ENCODE assay signal across 9 cellular contexts in genomic region chr17:42111901-42112551, GRCh38. TPM values are rescaled to one million over a fixed set of nuclear protein-coding genes. Genes with fewer than 3 reads are reported as not detected.
DNase-seq lines count a peak whose midpoint lies in the region; ATAC-seq, FAIRE-seq and TF ChIP-seq lines count a peak whose summit lies in the region.
"Had no signal": no experiment of that assay in that cellular context is flagged by ENCODE, and none has a peak within 500 bp of the region (broad histone marks: within the 10 kb centered on the region; RNA-seq: fewer than 3 reads in every experiment).

No MANE protein-coding gene starts in this region.

- peak overlapping the region; percentile 20 to 85 (median 84) for H3K27ac Mint-ChIP-seq in nephron

- H3K4me2 ChIP-seq in endothelial cell of umbilical vein (ENCODE audit: insufficient read depth, low read length): peak overlapping the region; percentile 53

- POLR2A ChIA-PET in BJ (lab: Charles Lee): interaction anchor here (0.7 kb wide), 1 partner anchor 14 kb away, joined by 4 read pairs; no protein-coding TSS in a partner anchor
- POLR2A ChIA-PET in endothelial cell of umbilical vein (lab: Charles Lee): interaction anchor here (0.6 to 1.7 kb wide), 3 partner anchors 8 to 41 kb away, joined by 4 to 9 read pairs (median 5); no protein-coding TSS in a partner anchor

- H3K9ac ChIP-seq in endothelial cell of umbilical vein (replicated peaks; ENCODE audit: extremely low read depth, insufficient read depth, low read length): peak overlapping the region; percentile 23

- peaks cover 12% of the 10 kb centered on the region for H3K27me3 Mint-ChIP-seq in nephron (ENCODE audit: low read depth)

- peaks cover 6% of the 10 kb centered on the region for H3K36me3 Mint-ChIP-seq in nephron (ENCODE audit: low read depth)

- no peaks in the 10 kb centered on the region for H3K79me2 ChIP-seq in endothelial cell of umbilical vein (ENCODE audit: control insufficient read depth, insufficient read depth, low read length)

- no peaks in the 10 kb centered on the region for H4K20me1 ChIP-seq in endothelial cell of umbilical vein (replicated peaks; ENCODE audit: control insufficient read depth, extremely low read depth, insufficient read depth, low read length)

- peak overlapping the region; percentile 23 to 85 (median 80) for H3K4me3 Mint-ChIP-seq in nephron

- peaks cover 9% of the 10 kb centered on the region for H3K4me1 ChIP-seq in endothelial cell of umbilical vein (ENCODE audit: control insufficient read depth, extremely low read depth, insufficient read depth, low read length)

- BruUV-seq in endothelial cell of umbilical vein (replicated peaks; lab: Mats Ljungman, UMichigan): TSS peak; percentile 6

- ATAC-seq in GM19438 (IDR thresholded peaks at IDR 0.05; ENCODE audit: low read depth, unreplicated experiment): peak; percentile 14

- TF ChIP-seq CTCF in BJ (IDR thresholded peaks at IDR 0.05; ENCODE audit: insufficient read depth, low read depth, low read length): no peak
- no peak for TF ChIP-seq CTCF in endothelial cell of umbilical vein (IDR thresholded peaks at IDR 0.05; ENCODE audit: extremely low read depth in 1 of 2, insufficient read depth in 1 of 2, low read depth in 1 of 2, low read length in 2 of 2)
- no peak for TF ChIP-seq CTCF in nephron (IDR thresholded peaks at IDR 0.05; ENCODE audit: unreplicated experiment in 3 of 3)

- peak overlapping the region; percentile 5 for H3K27ac ChIP-seq in endothelial cell of umbilical vein (ENCODE audit: insufficient read depth, low read depth, low read length)

- no peaks in the 10 kb centered on the region for H3K9me3 ChIP-seq in endothelial cell of umbilical vein (replicated peaks; ENCODE audit: control insufficient read depth, insufficient read depth, low read length)

- FAIRE-seq in endothelial cell of umbilical vein (lab: Jason Lieb, UNC) (no peak), HTR-8/SVneo (lab: Jason Lieb, UNC) (no peak)

- H2AFZ ChIP-seq in endothelial cell of umbilical vein (ENCODE audit: low read depth, low read length): peak overlapping the region; percentile 66

- peaks cover 11% of the 10 kb centered on the region for H3K36me3 ChIP-seq in BJ (ENCODE audit: control insufficient read depth, insufficient read depth, low read length)
- H3K36me3 ChIP-seq in endothelial cell of umbilical vein (ENCODE audit: control insufficient read depth in 2 of 2, extremely low read depth in 1 of 2, insufficient read depth in 2 of 2, low read length in 2 of 2): no peaks in the 10 kb centered on the region

- H3K4me3 ChIP-seq in BJ (ENCODE audit: low read depth, low read length) (peak overlapping the region; percentile 47), endothelial cell of umbilical vein (replicated peaks in 1 of 3; ENCODE audit: insufficient read depth in 1 of 3, low read depth in 1 of 3, low read length in 3 of 3) (peak overlapping the region in 2 of 3 experiments; percentile 29 to 31)

- no peaks in the 10 kb centered on the region for H3K27me3 ChIP-seq in BJ (ENCODE audit: control insufficient read depth, insufficient read depth, low read length)
- no peaks in the 10 kb centered on the region for H3K27me3 ChIP-seq in endothelial cell of umbilical vein (ENCODE audit: control insufficient read depth in 2 of 2, insufficient read depth in 2 of 2, low read length in 2 of 2)

- DNase-seq in BJ (ENCODE audit: low read depth) (no peak), SW 1271 (lab: John Stamatoyannopoulos, UW) (peak; percentile 35 to 37), endothelial cell of umbilical vein (ENCODE audit: low read depth, low spot score) (peak; percentile 51), HTR-8/SVneo (ENCODE audit: insufficient read length, low spot score) (no peak), NCI-H146 treated with DMSO at 0.1 percent for 48 hours (lab: John Stamatoyannopoulos, UW; ENCODE audit: unreplicated experiment) (no peak), RKO (ENCODE audit: low spot score) (no peak)

- no peaks in the 10 kb centered on the region for H3K9me3 Mint-ChIP-seq in nephron

- CTCF ChIA-PET in BJ (lab: Yijun Ruan, JAX) (interaction anchor here (0.6 to 11.1 kb wide), 8 partner anchors 8 to 150 kb away, joined by 3 to 163 read pairs (median 10); partner anchors contain the start of genes CNP, KCNH4 and ZNF385C), endothelial cell of umbilical vein (lab: Charles Lee) (interaction anchor here (0.8 to 2.2 kb wide), 8 partner anchors 11 to 149 kb away, joined by 3 to 10 read pairs (median 4); partner anchors contain the start of gene NKIRAS2)

- H3K9me1 ChIP-seq in endothelial cell of umbilical vein (replicated peaks; ENCODE audit: control insufficient read depth, extremely low read depth, insufficient read depth, low read length): no peaks in the 10 kb centered on the region

- peaks cover 18% of the 10 kb centered on the region for H3K4me1 Mint-ChIP-seq in nephron

- dilution Hi-C loops in endothelial cell of umbilical vein (cut with MboI; ENCODE audit: extremely low pct_ligation_motif_present, low sequenced_read_pairs): loop anchor here (25.0 kb wide), 1 partner anchor 150 kb away; the partner anchor contains the start of gene CNP

- intact Hi-C loops in endothelial cell of umbilical vein (cut with micrococcal nuclease): loop anchor here (1.0 kb wide), 1 partner anchor 88 kb away; no protein-coding TSS in a partner anchor

- no peak for TF ChIP-seq POLR2A in endothelial cell of umbilical vein (IDR thresholded peaks at IDR 0.05; ENCODE audit: low read depth, low read length)

TF ChIP-seq in endothelial cell of umbilical vein, 7 proteins besides CTCF, POLR2A, EP300 and RAD21 (continues in another document):
- TF ChIP-seq JUN (IDR thresholded peaks at IDR 0.05; ENCODE audit: borderline replicate concordance, insufficient read depth, insufficient read length, low read depth) (no peak), GATA2 (IDR thresholded peaks at IDR 0.05; ENCODE audit: insufficient read depth, insufficient read length, low read depth, low read length) (no peak)

RNA-seq across cellular contexts. Expression of gene DHX58, which starts 0.5 kb away (rescaled TPM):
- polyA plus RNA-seq in BJ (2011; rRNA removed): 11.6 and 18.0 TPM in 2 replicates
- polyA minus RNA-seq in BJ (2011; rRNA and poly(A)+ RNA removed): 8.9 and 18.4 TPM in 2 replicates
- total RNA-seq in endothelial cell of umbilical vein: 3.1 and 6.4 TPM in 2 replicates
- polyA plus RNA-seq in endothelial cell of umbilical vein: 9.0 and 12.7 TPM in 2 replicates
- 3.8 and 5.3 TPM in 2 replicates for polyA plus RNA-seq in endothelial cell of umbilical vein (2011; cell fraction: cytosol; rRNA removed)
- polyA plus RNA-seq in endothelial cell of umbilical vein (2011; cell fraction: nucleus; rRNA removed): 19.8 and 22.2 TPM in 2 replicates
- 5.0 and 7.0 TPM in 2 replicates for polyA plus RNA-seq in endothelial cell of umbilical vein (2012)
- 5.6 and 7.8 TPM in 2 replicates for polyA minus RNA-seq in endothelial cell of umbilical vein
- not detected for polyA minus RNA-seq in endothelial cell of umbilical vein (2011; cell fraction: cytosol; rRNA and poly(A)+ RNA removed)
- polyA minus RNA-seq in endothelial cell of umbilical vein (2011; cell fraction: nucleus; rRNA and poly(A)+ RNA removed): 4.2 and 4.6 TPM in 2 replicates

RNA-seq across cellular contexts. Expression of gene KAT2A, which starts 9.1 kb away (rescaled TPM):
- polyA plus RNA-seq in BJ (2011; rRNA removed) (18.2 and 25.2 TPM in 2 replicates), endothelial cell of umbilical vein (32.4 and 32.9 TPM in 2 replicates)
- polyA minus RNA-seq in BJ (2011; rRNA and poly(A)+ RNA removed): 9.2 and 12.8 TPM in 2 replicates
- 31.3 and 33.4 TPM in 2 replicates for total RNA-seq in endothelial cell of umbilical vein
- 13.4 and 16.9 TPM in 2 replicates for polyA plus RNA-seq in endothelial cell of umbilical vein (2011; cell fraction: cytosol; rRNA removed)
- 233 and 264 TPM in 2 replicates for polyA plus RNA-seq in endothelial cell of umbilical vein (2011; cell fraction: nucleus; rRNA removed)
- polyA plus RNA-seq in endothelial cell of umbilical vein (2012): 26.0 and 35.4 TPM in 2 replicates
- polyA minus RNA-seq in endothelial cell of umbilical vein: 16.1 and 22.3 TPM in 2 replicates
- polyA minus RNA-seq in endothelial cell of umbilical vein (2011; cell fraction: cytosol; rRNA and poly(A)+ RNA removed): 27.3 TPM
- polyA minus RNA-seq in endothelial cell of umbilical vein (2011; cell fraction: nucleus; rRNA and poly(A)+ RNA removed): 22.6 TPM in 2 replicates

RNA-seq across cellular contexts. Expression of gene HSPB9, which starts 10.6 kb away (rescaled TPM):
- not detected in 2 replicates for polyA plus RNA-seq in BJ (2011; rRNA removed)
- polyA minus RNA-seq in BJ (2011; rRNA and poly(A)+ RNA removed): not detected in 2 replicates
- total RNA-seq in endothelial cell of umbilical vein: not detected in 2 replicates
- 0.03 TPM in 1 of 2 replicates, not detected in the other for polyA plus RNA-seq in endothelial cell of umbilical vein
- not detected in 2 replicates for polyA plus RNA-seq in endothelial cell of umbilical vein (2011; cell fraction: cytosol; rRNA removed)
- polyA plus RNA-seq in endothelial cell of umbilical vein (2011; cell fraction: nucleus; rRNA removed): 0.07 TPM in 1 of 2 replicates, not detected in the other
- 0.25 TPM in 1 of 2 replicates, not detected in the other for polyA plus RNA-seq in endothelial cell of umbilical vein (2012)
- not detected in 2 replicates for polyA minus RNA-seq in endothelial cell of umbilical vein
- polyA minus RNA-seq in endothelial cell of umbilical vein (2011; cell fraction: cytosol; rRNA and poly(A)+ RNA removed): not detected
- polyA minus RNA-seq in endothelial cell of umbilical vein (2011; cell fraction: nucleus; rRNA and poly(A)+ RNA removed): not detected in 2 replicates
- total RNA-seq: lung microvascular endothelial cell had no signal

RNA-seq across cellular contexts. Expression of gene ZNF385C, which starts 13.8 kb away (rescaled TPM):
- 0.04 TPM in 1 of 2 replicates, not detected in the other for polyA plus RNA-seq in BJ (2011; rRNA removed)
- not detected in 2 replicates for polyA minus RNA-seq in BJ (2011; rRNA and poly(A)+ RNA removed)
- total RNA-seq in endothelial cell of umbilical vein: not detected in 2 replicates
- 0.07 TPM in 1 of 2 replicates, not detected in the other for polyA plus RNA-seq in endothelial cell of umbilical vein
- 0.04 and 0.05 TPM in 2 replicates for polyA plus RNA-seq in endothelial cell of umbilical vein (2011; cell fraction: cytosol; rRNA removed)
- 0.05 TPM in 1 of 2 replicates, not detected in the other for polyA plus RNA-seq in endothelial cell of umbilical vein (2011; cell fraction: nucleus; rRNA removed)
- not detected in 2 replicates for polyA plus RNA-seq in endothelial cell of umbilical vein (2012)
- 0.13 TPM in 1 of 2 replicates, not detected in the other for polyA minus RNA-seq in endothelial cell of umbilical vein
- not detected for polyA minus RNA-seq in endothelial cell of umbilical vein (2011; cell fraction: cytosol; rRNA and poly(A)+ RNA removed)
- not detected in 2 replicates for polyA minus RNA-seq in endothelial cell of umbilical vein (2011; cell fraction: nucleus; rRNA and poly(A)+ RNA removed)
- total RNA-seq: lung microvascular endothelial cell had no signal

RNA-seq across cellular contexts. Expression of gene RAB5C, which starts 42.8 kb away (rescaled TPM):
- polyA plus RNA-seq in BJ (2011; rRNA removed) (179 and 239 TPM in 2 replicates), endothelial cell of umbilical vein (357 and 408 TPM in 2 replicates)
- 42.7 and 50.5 TPM in 2 replicates for polyA minus RNA-seq in BJ (2011; rRNA and poly(A)+ RNA removed)
- 188 and 210 TPM in 2 replicates for total RNA-seq in endothelial cell of umbilical vein
- polyA plus RNA-seq in endothelial cell of umbilical vein (2011; cell fraction: cytosol; rRNA removed): 260 and 267 TPM in 2 replicates
- polyA plus RNA-seq in endothelial cell of umbilical vein (2011; cell fraction: nucleus; rRNA removed): 122 and 127 TPM in 2 replicates
- polyA plus RNA-seq in endothelial cell of umbilical vein (2012): 192 and 244 TPM in 2 replicates
- polyA minus RNA-seq in endothelial cell of umbilical vein: 108 and 117 TPM in 2 replicates
- polyA minus RNA-seq in endothelial cell of umbilical vein (2011; cell fraction: cytosol; rRNA and poly(A)+ RNA removed): 37.0 TPM
- polyA minus RNA-seq in endothelial cell of umbilical vein (2011; cell fraction: nucleus; rRNA and poly(A)+ RNA removed): 29.8 and 30.2 TPM in 2 replicates

Comparison
In these comparisons a context has a peak if more than half of its experiments do, and no peak if none do; other contexts are left out.
1. DNase-seq: peak in SW 1271 (2 of 2) and endothelial cell of umbilical vein (single experiment); none in BJ (single experiment), HTR-8/SVneo (single experiment), NCI-H146 treated with DMSO at 0.1 percent for 48 hours (single experiment) and RKO (single experiment).